Comparison of ENCODE assay signal across 16 cellular contexts in genomic region chr1:185916866-185917265, GRCh38.
"Had no signal": no experiment of that assay in that cellular context is flagged by ENCODE, and none has a peak within 500 bp of the region (broad histone marks: within the 10 kb centered on the region; RNA-seq: fewer than 3 reads in every experiment).

No MANE protein-coding gene starts in this region.

- H3K27ac ChIP-seq: thyroid gland had no signal

- H3K27me3 Mint-ChIP-seq: activated B cell treated with CpG ODN at 0.5 μM for 24 hours; activated CD4-positive, alpha-beta T cell treated with anti-CD3 and anti-CD28 coated beads, Interleukin-2, amount 10 ng/mL, durations not matched to agents 24 days and 14 days; activated naive CD8-positive, alpha-beta T cell treated with anti-CD3 and anti-CD28 coated beads, Interleukin-2, amount 10 ng/mL, durations not matched to agents 7 days and 5 days; dendritic cell treated with granulocyte-macrophage colony-stimulating factor and Interleukin-4, amounts not matched to agents 40 ng/mL and 50 ng/mL, for 4 days; stimulated activated naive B cell treated with anti-CD40 and anti-IgM and Interleukin-4, amounts not matched to agents 10 μg/mL and 1 μg/mL and 100 μg/mL, for 72 hours had no signal

- H3K27ac Mint-ChIP-seq: activated B cell treated with CpG ODN at 0.5 μM for 24 hours; activated CD4-positive, alpha-beta T cell treated with anti-CD3 and anti-CD28 coated beads, Interleukin-2, amount 10 ng/mL, durations not matched to agents 24 days and 14 days; activated naive CD8-positive, alpha-beta T cell treated with anti-CD3 and anti-CD28 coated beads, Interleukin-2, amount 10 ng/mL, durations not matched to agents 7 days and 5 days; activated T-helper 1 cell treated with anti-CD3 and anti-CD28 coated beads, Interleukin-12 subunit alpha, Interleukin-12 subunit beta, Interleukin-2, Interleukin-4 antibody, amounts not matched to agents 30 ng/mL and 10 ng/mL and 1 ng/mL, durations not matched to agents 14 hours and 24 hours and 36 hours; dendritic cell treated with granulocyte-macrophage colony-stimulating factor and Interleukin-4, amounts not matched to agents 40 ng/mL and 50 ng/mL, for 4 days; natural killer cell; stimulated activated naive B cell treated with anti-CD40 and anti-IgM and Interleukin-4, amounts not matched to agents 10 μg/mL and 1 μg/mL and 100 μg/mL, for 72 hours had no signal

- H3K4me3 ChIP-seq: thyroid gland had no signal

- H3K4me1 ChIP-seq: thyroid gland had no signal

- H3K36me3 Mint-ChIP-seq: activated naive CD8-positive, alpha-beta T cell treated with anti-CD3 and anti-CD28 coated beads, Interleukin-2, amount 10 ng/mL, durations not matched to agents 7 days and 5 days; natural killer cell; stimulated activated naive B cell treated with anti-CD40 and anti-IgM and Interleukin-4, amounts not matched to agents 10 μg/mL and 1 μg/mL and 100 μg/mL, for 72 hours had no signal

- ATAC-seq: left ventricle myocardium superior; natural killer cell; stimulated activated naive B cell treated with anti-CD40 and anti-IgM and Interleukin-4, amounts not matched to agents 10 μg/mL and 1 μg/mL and 100 μg/mL, for 72 hours had no signal

- H3K27me3 ChIP-seq: thyroid gland had no signal

- H3K36me3 ChIP-seq: thyroid gland had no signal

- DNase-seq: activated B cell treated with CpG ODN at 0.5 μM for 24 hours; activated CD4-positive, alpha-beta T cell treated with anti-CD3 and anti-CD28 coated beads, Interleukin-2, amount 10 ng/mL, durations not matched to agents 24 days and 14 days; activated naive CD4-positive, alpha-beta T cell; activated naive CD8-positive, alpha-beta T cell treated with anti-CD3 and anti-CD28 coated beads, Interleukin-2, amount 10 ng/mL, durations not matched to agents 7 days and 5 days; anterior cingulate cortex; cerebellar nuclear complex; effector memory CD4-positive, alpha-beta T cell; hippocampal formation; left ventricle myocardium superior; natural killer cell; nucleus accumbens; stimulated activated CD4-positive, alpha-beta T cell treated with anti-CD3 and anti-CD28 coated beads, Interleukin-4, amount 100 ng/mL, for 1 hour; stimulated activated naive B cell treated with anti-CD40 and anti-IgM and Interleukin-4, amounts not matched to agents 10 μg/mL and 1 μg/mL and 100 μg/mL, for 72 hours; thyroid gland had no signal

- H3K4me1 Mint-ChIP-seq: activated B cell treated with CpG ODN at 0.5 μM for 24 hours; activated CD4-positive, alpha-beta T cell treated with anti-CD3 and anti-CD28 coated beads, Interleukin-2, amount 10 ng/mL, durations not matched to agents 24 days and 14 days; activated naive CD8-positive, alpha-beta T cell treated with anti-CD3 and anti-CD28 coated beads, Interleukin-2, amount 10 ng/mL, durations not matched to agents 7 days and 5 days; natural killer cell; stimulated activated naive B cell treated with anti-CD40 and anti-IgM and Interleukin-4, amounts not matched to agents 10 μg/mL and 1 μg/mL and 100 μg/mL, for 72 hours had no signal

- H3K9me3 ChIP-seq: thyroid gland had no signal

- H3K9me3 Mint-ChIP-seq: activated B cell treated with CpG ODN at 0.5 μM for 24 hours; activated CD4-positive, alpha-beta T cell treated with anti-CD3 and anti-CD28 coated beads, Interleukin-2, amount 10 ng/mL, durations not matched to agents 24 days and 14 days; activated naive CD8-positive, alpha-beta T cell treated with anti-CD3 and anti-CD28 coated beads, Interleukin-2, amount 10 ng/mL, durations not matched to agents 7 days and 5 days; activated T-helper 1 cell treated with anti-CD3 and anti-CD28 coated beads, Interleukin-12 subunit alpha, Interleukin-12 subunit beta, Interleukin-2, Interleukin-4 antibody, amounts not matched to agents 30 ng/mL and 10 ng/mL and 1 ng/mL, durations not matched to agents 14 hours and 24 hours and 36 hours; natural killer cell; stimulated activated naive B cell treated with anti-CD40 and anti-IgM and Interleukin-4, amounts not matched to agents 10 μg/mL and 1 μg/mL and 100 μg/mL, for 72 hours had no signal

- H3K4me3 Mint-ChIP-seq: activated B cell treated with CpG ODN at 0.5 μM for 24 hours; activated CD4-positive, alpha-beta T cell treated with anti-CD3 and anti-CD28 coated beads, Interleukin-2, amount 10 ng/mL, durations not matched to agents 24 days and 14 days; activated naive CD8-positive, alpha-beta T cell treated with anti-CD3 and anti-CD28 coated beads, Interleukin-2, amount 10 ng/mL, durations not matched to agents 7 days and 5 days; activated T-helper 1 cell treated with anti-CD3 and anti-CD28 coated beads, Interleukin-12 subunit alpha, Interleukin-12 subunit beta, Interleukin-2, Interleukin-4 antibody, amounts not matched to agents 30 ng/mL and 10 ng/mL and 1 ng/mL, durations not matched to agents 14 hours and 24 hours and 36 hours; dendritic cell treated with granulocyte-macrophage colony-stimulating factor and Interleukin-4, amounts not matched to agents 40 ng/mL and 50 ng/mL, for 4 days; natural killer cell; stimulated activated naive B cell treated with anti-CD40 and anti-IgM and Interleukin-4, amounts not matched to agents 10 μg/mL and 1 μg/mL and 100 μg/mL, for 72 hours had no signal
